8 cellular contexts compared by ENCODE assay signal in genomic region chr3:133661454-133662255, GRCh38. TPM values are rescaled to one million over a fixed set of nuclear protein-coding genes. Genes with fewer than 3 reads are reported as not detected.
DNase-seq lines count a peak whose midpoint lies in the region; ATAC-seq and TF ChIP-seq lines count a peak whose summit lies in the region.

Gene TOPBP1 (minus strand): TSS chr3:133661941. CDS start chr3:133661127, 814 bp downstream.

- peak within 1 kb of the TSS; percentile 82 for H3K4me3 Mint-ChIP-seq in Calu3 (ENCODE audit: low read depth, unreplicated experiment)
- peak within 1 kb of the TSS; percentile 88 for H3K4me3 Mint-ChIP-seq in endodermal cell

- intact Hi-C loops in Calu3 (cut with micrococcal nuclease; ENCODE audit: unreplicated experiment): loop anchor here (1.0 to 10.0 kb wide), 4 partner anchors 141 to 927 kb away; no protein-coding TSS in a partner anchor

- no peak within 1 kb of the TSS for H4K8ac ChIP-seq in mesendoderm (ENCODE audit: low read depth, low read length)

- peak; percentile 89 for ATAC-seq in GM21423 (IDR thresholded peaks at IDR 0.05; ENCODE audit: unreplicated experiment)

- peak within 1 kb of the TSS; percentile 87 for H3K56ac ChIP-seq in mesendoderm (ENCODE audit: low read length)

- H3K36me3 ChIP-seq in HUES48 (ENCODE audit: control insufficient read depth, insufficient read depth, low read length) (peaks cover 31% of the 10 kb centered on the region), endodermal cell (ENCODE audit: control insufficient read depth, insufficient read depth, low read length) (peaks cover 22% of the 10 kb centered on the region), mesendoderm (ENCODE audit: control insufficient read depth, insufficient read depth, low read length) (no peaks in the 10 kb centered on the region)

- H3K4me1 ChIP-seq in HUES48 (ENCODE audit: control insufficient read depth, insufficient read depth, low read length) (no peaks in the 10 kb centered on the region), endodermal cell (ENCODE audit: control insufficient read depth, insufficient read depth, low read length) (no peaks in the 10 kb centered on the region), mesendoderm (ENCODE audit: control insufficient read depth, low read depth, low read length) (no peaks in the 10 kb centered on the region)

- H3K27ac Mint-ChIP-seq in Calu3 (ENCODE audit: unreplicated experiment) (peak within 1 kb of the TSS; percentile 59), endodermal cell (peak within 1 kb of the TSS; percentile 96)

- H2BK5ac ChIP-seq in mesendoderm (ENCODE audit: low read length): peak within 1 kb of the TSS; percentile 8

- TF ChIP-seq CTCF in Calu3 (IDR thresholded peaks at IDR 0.05; ENCODE audit: unreplicated experiment): no peak
- no peak for TF ChIP-seq CTCF in endodermal cell (conservative IDR thresholded peaks at IDR 0.05)

- peaks cover 21% of the 10 kb centered on the region for H3K79me2 ChIP-seq in mesendoderm (ENCODE audit: control insufficient read depth, insufficient read depth, low read length)

- H2AK5ac ChIP-seq in mesendoderm (ENCODE audit: low read length): peak within 1 kb of the TSS; percentile 3

- H3K9me3 Mint-ChIP-seq in Calu3 (ENCODE audit: low read depth, unreplicated experiment) (no peaks in the 10 kb centered on the region), endodermal cell (no peaks in the 10 kb centered on the region)

- H3K27ac ChIP-seq in HUES48 (ENCODE audit: low read depth, low read length) (peak within 1 kb of the TSS; percentile 90), endodermal cell (ENCODE audit: low read depth, low read length) (peak within 1 kb of the TSS; percentile 56), mesendoderm (ENCODE audit: low read depth, low read length) (peak within 1 kb of the TSS; percentile 55)

- peak within 1 kb of the TSS; percentile 100 for H3K18ac ChIP-seq in mesendoderm (ENCODE audit: low read length)

- no peak within 1 kb of the TSS for H4K5ac ChIP-seq in mesendoderm (ENCODE audit: low read length)

- H3K27me3 ChIP-seq in HUES48 (ENCODE audit: control insufficient read depth, insufficient read depth, low read length) (no peaks in the 10 kb centered on the region), endodermal cell (ENCODE audit: control insufficient read depth, insufficient read depth, low read length, poor library complexity, severe bottlenecking) (no peaks in the 10 kb centered on the region), mesendoderm (ENCODE audit: insufficient read depth, low read length, poor library complexity) (no peaks in the 10 kb centered on the region)

- CTCF ChIA-PET in Calu3 (lab: Charles Lee): interaction anchor here (0.6 to 0.8 kb wide), 2 partner anchors 56 to 84 kb away, joined by 5 read pairs; no protein-coding TSS in a partner anchor

- H3K4me3 ChIP-seq in HUES48 (ENCODE audit: low read depth, low read length) (peak within 1 kb of the TSS; percentile 92), endodermal cell (ENCODE audit: low read length) (peak within 1 kb of the TSS; percentile 100), mesendoderm (ENCODE audit: low read length) (peak within 1 kb of the TSS; percentile 84)

- H3K79me1 ChIP-seq in mesendoderm (ENCODE audit: low read length): peaks cover 6% of the 10 kb centered on the region

- WGBS in endodermal cell (ENCODE audit: insufficient coverage in 1 of 2, insufficient read length in 1 of 2), 2 experiments: 0 to 1% methylated on average over 28 to 57 of the region's 57 CpGs
- no CpG with 5 or more reads among the region's 57 CpGs for WGBS in mesendoderm (ENCODE audit: extremely low coverage, insufficient coverage, low lambda C conversion rate)

- DNase-seq in Calu3 (peak; percentile 91), NOMO-1 treated with dmso at 0.1 percent for 144 hours (lab: John Stamatoyannopoulos, UW; ENCODE audit: unreplicated experiment) (peak; percentile 90), endodermal cell (peak; percentile 95), mesendoderm (peak; percentile 95)
- DNase-seq in activated CD8-positive, alpha-beta memory T cell treated with anti-CD3 and anti-CD28 coated beads, Interleukin-2, amount 50 U/mL, for 1 hour (ENCODE audit: extremely low read depth): peak; percentile 49
- peak; percentile 71 for DNase-seq in stimulated activated CD8-positive, alpha-beta memory T cell treated with anti-CD3 and anti-CD28 coated beads, Interleukin-15, amount 100 ng/mL, for 1 hour (ENCODE audit: low read depth)

- H3K4me1 Mint-ChIP-seq in Calu3 (ENCODE audit: low read depth, unreplicated experiment) (peaks cover 32% of the 10 kb centered on the region), endodermal cell (peaks cover 22% of the 10 kb centered on the region)

- H3K23ac ChIP-seq in mesendoderm (ENCODE audit: low read length): no peak within 1 kb of the TSS

- TSS peak; percentile 68 for BruUV-seq in Calu3 (replicated peaks; lab: Mats Ljungman, UMichigan)

- H3K27me3 Mint-ChIP-seq in Calu3 (ENCODE audit: unreplicated experiment) (no peaks in the 10 kb centered on the region), endodermal cell (ENCODE audit: insufficient read depth) (no peaks in the 10 kb centered on the region)

- peak within 1 kb of the TSS; percentile 90 for H3K4ac ChIP-seq in mesendoderm (ENCODE audit: low read depth, low read length)

- no peak within 1 kb of the TSS for H2BK120ac ChIP-seq in mesendoderm (ENCODE audit: low read depth, low read length)

- no peak within 1 kb of the TSS for H2BK15ac ChIP-seq in mesendoderm (replicated peaks; ENCODE audit: low read depth)

- H3K36me3 Mint-ChIP-seq in Calu3 (ENCODE audit: insufficient read depth, unreplicated experiment): peaks cover 24% of the 10 kb centered on the region
- H3K36me3 Mint-ChIP-seq in endodermal cell (ENCODE audit: low read depth): peaks cover 22% of the 10 kb centered on the region

- peak within 1 kb of the TSS; percentile 69 for H3K4me2 ChIP-seq in mesendoderm (ENCODE audit: low read length)

- H3K9me3 ChIP-seq in HUES48 (ENCODE audit: control insufficient read depth, insufficient read depth, low read length) (no peaks in the 10 kb centered on the region), endodermal cell (ENCODE audit: control insufficient read depth, low read length) (no peaks in the 10 kb centered on the region)

- H3K9ac ChIP-seq in HUES48 (ENCODE audit: low read depth, low read length) (peak within 1 kb of the TSS; percentile 92), endodermal cell (ENCODE audit: extremely low read depth, low read length, poor library complexity, severe bottlenecking) (peak within 1 kb of the TSS; percentile 89), mesendoderm (ENCODE audit: low read length) (peak within 1 kb of the TSS; percentile 86)

RNA-seq across cellular contexts. Expression of gene TOPBP1, which starts in this region (rescaled TPM):
- 86.6 and 94.7 TPM in 2 replicates for total RNA-seq in Calu3 (2022)
- total RNA-seq in endodermal cell: 10 to 100 TPM; 49.2 to 52.3 TPM
- 47.2 TPM for polyA plus RNA-seq in endodermal cell (2013, experiment 1 of 2)
- 42.1 TPM for polyA plus RNA-seq in endodermal cell (2013, experiment 2 of 2)
- 32.7 TPM for polyA plus RNA-seq in mesendoderm (2013, experiment 1 of 2)
- 32.9 TPM for polyA plus RNA-seq in mesendoderm (2013, experiment 2 of 2)

Comparison
In these comparisons a context has a peak if more than half of its experiments do, and no peak if none do; other contexts are left out.
1. Peak in every context shown above with its lines: DNase-seq, ATAC-seq, H3K4me3 ChIP-seq and H3K27ac ChIP-seq.